In the genomic region with DNA sequence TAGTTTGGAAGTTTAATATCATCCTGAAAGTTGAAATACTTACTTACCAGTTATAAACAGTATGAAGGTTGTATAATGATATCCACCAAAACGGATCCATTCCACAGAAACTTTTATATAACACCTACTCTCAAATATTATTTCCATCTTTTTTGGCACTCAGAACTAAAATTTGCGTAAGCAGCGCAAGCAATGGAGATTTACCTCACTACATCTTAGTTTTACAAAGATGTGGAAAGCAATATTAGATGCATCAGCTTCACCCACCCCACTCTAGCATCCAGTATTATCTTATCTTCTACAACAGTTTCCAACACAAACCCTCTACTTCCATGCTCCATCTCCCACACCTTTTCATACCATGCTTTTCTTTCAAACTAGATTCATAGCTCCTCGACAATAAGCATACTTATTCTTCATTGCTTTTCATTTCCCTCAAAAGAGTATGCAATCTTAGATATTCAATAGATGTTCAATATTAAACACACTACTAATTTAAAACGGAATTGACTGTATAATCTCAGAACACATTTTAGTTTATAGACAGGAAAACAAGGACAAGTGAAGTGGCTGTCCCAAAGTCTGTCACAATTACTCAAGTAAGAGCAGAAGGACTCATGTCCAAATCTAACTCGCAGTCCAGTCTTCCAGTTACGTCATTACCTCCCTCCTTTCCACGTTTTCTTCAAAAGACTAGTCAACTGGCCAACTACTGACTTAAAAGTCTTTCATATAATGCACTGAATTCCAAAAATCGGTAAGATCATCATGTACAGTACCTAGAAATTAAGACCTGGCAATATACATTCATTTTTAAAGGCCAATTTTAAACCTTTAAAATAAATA, we compare ENCODE assay signal across 8 cellular contexts. TPM values are rescaled to one million over a fixed set of nuclear protein-coding genes. Genes with fewer than 3 reads are reported as not detected.
DNase-seq lines count a peak whose midpoint lies in the region; ATAC-seq, FAIRE-seq and TF ChIP-seq lines count a peak whose summit lies in the region.

No MANE protein-coding gene starts in this region.

- no peaks in the 10 kb centered on the region for H3K9me3 Mint-ChIP-seq in CD4-positive, CD25-positive, alpha-beta regulatory T cell
- no peaks in the 10 kb centered on the region for H3K9me3 Mint-ChIP-seq in natural killer cell

- no peak for TF ChIP-seq CTCF in choroid plexus epithelial cell (conservative IDR thresholded peaks at IDR 0.05; ENCODE audit: low read depth, low read length)
- no peak for TF ChIP-seq CTCF in natural killer cell (IDR thresholded peaks at IDR 0.05)

- H3K27ac Mint-ChIP-seq in CD4-positive, CD25-positive, alpha-beta regulatory T cell: peak overlapping the region; percentile 90 to 99 (median 99)
- H3K27ac Mint-ChIP-seq in natural killer cell: peak overlapping the region; percentile 96 to 100

- peaks cover 10% of the 10 kb centered on the region for H3K27me3 Mint-ChIP-seq in CD4-positive, CD25-positive, alpha-beta regulatory T cell
- H3K27me3 Mint-ChIP-seq in natural killer cell (ENCODE audit: low read depth in 2 of 2): no peaks in the 10 kb centered on the region

- H3K4me1 Mint-ChIP-seq in CD4-positive, CD25-positive, alpha-beta regulatory T cell: peaks cover 43 to 78% (median 63%) of the 10 kb centered on the region in 4 donors
- H3K4me1 Mint-ChIP-seq in natural killer cell: peaks cover 77 to 82% of the 10 kb centered on the region in 2 donors

- H3K27ac ChIP-seq in CD4-positive, CD25-positive, alpha-beta regulatory T cell (ENCODE audit: insufficient read depth, low read length, poor library complexity, severe bottlenecking): peak overlapping the region; percentile 100

- ATAC-seq in CD4-positive, CD25-positive, alpha-beta regulatory T cell (ENCODE audit: low read depth in 2 of 2): no peak
- no peak for ATAC-seq in natural killer cell

- DNase-seq in CD4-positive, CD25-positive, alpha-beta regulatory T cell: no peak
- DNase-seq in LHCN-M2 (ENCODE audit: low read depth) (peak; percentile 34), choroid plexus epithelial cell (ENCODE audit: low read depth) (peak; percentile 33), natural killer cell (no peak), RCC 7860 (ENCODE audit: low spot score) (no peak), NCI-H510A (lab: John Stamatoyannopoulos, UW) (no peak), COLO829 (ENCODE audit: low spot score) (no peak), NOMO-1 treated with dmso at 0.1 percent for 144 hours (lab: John Stamatoyannopoulos, UW; ENCODE audit: unreplicated experiment) (no peak)

- no peaks in the 10 kb centered on the region for H3K9me3 ChIP-seq in CD4-positive, CD25-positive, alpha-beta regulatory T cell (ENCODE audit: control insufficient read depth in 2 of 2, low read length in 2 of 2)

- H3K4me3 ChIP-seq in CD4-positive, CD25-positive, alpha-beta regulatory T cell (ENCODE audit: low read depth, low read length): peak overlapping the region; percentile 97
- peak overlapping the region; percentile 97 for H3K4me3 ChIP-seq in choroid plexus epithelial cell (ENCODE audit: low read depth, low read length)

- H3K4me3 Mint-ChIP-seq in CD4-positive, CD25-positive, alpha-beta regulatory T cell: peak overlapping the region; percentile 97 to 100 (median 98)
- H3K4me3 Mint-ChIP-seq in natural killer cell: peak overlapping the region; percentile 97

- H3K27me3 ChIP-seq in CD4-positive, CD25-positive, alpha-beta regulatory T cell (ENCODE audit: control insufficient read depth, insufficient read depth, low read length): no peaks in the 10 kb centered on the region

- peaks cover 31% of the 10 kb centered on the region for H3K36me3 Mint-ChIP-seq in CD4-positive, CD25-positive, alpha-beta regulatory T cell
- no peaks in the 10 kb centered on the region for H3K36me3 Mint-ChIP-seq in natural killer cell

- intact Hi-C loops in natural killer cell (cut with micrococcal nuclease): loop anchor here (10.0 kb wide), 1 partner anchor 301 kb away; the partner anchor contains the start of gene JADE2

- H3K36me3 ChIP-seq in CD4-positive, CD25-positive, alpha-beta regulatory T cell (ENCODE audit: control insufficient read depth, insufficient read depth, low read length): peaks cover 9% of the 10 kb centered on the region

- H3K4me1 ChIP-seq in CD4-positive, CD25-positive, alpha-beta regulatory T cell (ENCODE audit: control insufficient read depth, insufficient read depth, low read length, poor library complexity, severe bottlenecking): peaks cover 73% of the 10 kb centered on the region

- no peak for FAIRE-seq in RCC 7860 (lab: Jason Lieb, UNC)

RNA-seq across cellular contexts. Expression of gene PPP2CA, which starts 2.2 kb away (rescaled TPM):
- total RNA-seq in CD4-positive, CD25-positive, alpha-beta regulatory T cell: 223 TPM
- polyA plus RNA-seq in CD4-positive, CD25-positive, alpha-beta regulatory T cell: 100 to 1,000 TPM; 221 to 276 (median 243) TPM
- total RNA-seq in LHCN-M2 (2014; rRNA removed) (255 and 270 TPM in 2 replicates), natural killer cell (100 to 1,000 TPM; 188 to 205 (median 191) TPM)
- 128 TPM for polyA plus RNA-seq in LHCN-M2 (2012)

RNA-seq across cellular contexts. Expression of gene SKP1, which starts 46.9 kb away (rescaled TPM):
- 310 TPM for total RNA-seq in CD4-positive, CD25-positive, alpha-beta regulatory T cell
- 1,000 to 10,000 TPM; 1,181 to 1,272 (median 1,236) TPM for polyA plus RNA-seq in CD4-positive, CD25-positive, alpha-beta regulatory T cell
- 358 and 428 TPM in 2 replicates for total RNA-seq in LHCN-M2 (2014; rRNA removed)
- 798 TPM for polyA plus RNA-seq in LHCN-M2 (2012)
- 100 to 1,000 TPM; 301 to 338 (median 315) TPM for total RNA-seq in natural killer cell

Comparison
In these comparisons a context has a peak if more than half of its experiments do, and no peak if none do; other contexts are left out.
1. DNase-seq: peak in LHCN-M2 (single experiment) and choroid plexus epithelial cell (single experiment); none in CD4-positive, CD25-positive, alpha-beta regulatory T cell (0 of 3), natural killer cell (single experiment), RCC 7860 (single experiment), NCI-H510A (single experiment), COLO829 (single experiment) and NOMO-1 treated with dmso at 0.1 percent for 144 hours (single experiment).